8 cellular contexts compared by ENCODE assay signal in genomic region chr7:55951637-55952351, GRCh38. TPM values are rescaled to one million over a fixed set of nuclear protein-coding genes. Genes with fewer than 3 reads are reported as not detected.
DNase-seq lines count a peak whose midpoint lies in the region; ATAC-seq and TF ChIP-seq lines count a peak whose summit lies in the region.

Gene MRPS17 (plus strand): TSS chr7:55951877. CDS start chr7:55953196, 1,319 bp downstream.

- H3K9me3 ChIP-seq in DOHH2 (ENCODE audit: control insufficient read depth, insufficient read depth, low read length), result no peaks in the 10 kb centered on the region
- H3K9me3 ChIP-seq in Karpas-422 (ENCODE audit: low read length), result no peaks in the 10 kb centered on the region

- H3K36me3 ChIP-seq in DOHH2 (ENCODE audit: control insufficient read depth, low read length) (peaks cover 40% of the 10 kb centered on the region), Karpas-422 (ENCODE audit: insufficient read depth, low read length) (peaks cover 7% of the 10 kb centered on the region; the same call in 1 of the 2 replicates)

- peaks cover 6% of the 10 kb centered on the region; the same call in 1 of the 2 replicates for H4K20me1 ChIP-seq in DOHH2 (ENCODE audit: control insufficient read depth, insufficient read depth, low read depth, low read length)
- no peaks in the 10 kb centered on the region for H4K20me1 ChIP-seq in Karpas-422 (ENCODE audit: insufficient read depth, low read depth, low read length)

- H3K79me2 ChIP-seq in DOHH2 (ENCODE audit: control insufficient read depth, low read length), result peaks cover 31% of the 10 kb centered on the region
- H3K79me2 ChIP-seq in Karpas-422 (ENCODE audit: low read length), result peaks cover 23% of the 10 kb centered on the region

- H3F3A ChIP-seq in DOHH2 (ENCODE audit: control insufficient read depth, insufficient read depth), result no peaks in the 10 kb centered on the region

- H2AFZ ChIP-seq in Karpas-422 (ENCODE audit: low read length), result peak within 1 kb of the TSS; percentile 77

- peak within 1 kb of the TSS; percentile 92 for H3K4me3 Mint-ChIP-seq in activated T-helper 1 cell treated with anti-CD3 and anti-CD28 coated beads, Interleukin-12 subunit alpha, Interleukin-12 subunit beta, Interleukin-2, Interleukin-4 antibody, amounts not matched to agents 30 ng/mL and 10 ng/mL and 1 ng/mL, durations not matched to agents 14 hours and 24 hours and 36 hours
- peak within 1 kb of the TSS; percentile 90 to 99 (median 98) for H3K4me3 Mint-ChIP-seq in naive B cell
- H3K4me3 Mint-ChIP-seq in stimulated activated memory B cell treated with anti-CD40 and anti-IgM and Interleukin-4, amounts not matched to agents 10 μg/mL and 1 μg/mL and 100 μg/mL, for 72 hours, result peak within 1 kb of the TSS; percentile 88

- no peaks in the 10 kb centered on the region for H3K27me3 Mint-ChIP-seq in activated T-helper 1 cell treated with anti-CD3 and anti-CD28 coated beads, Interleukin-12 subunit alpha, Interleukin-12 subunit beta, Interleukin-2, Interleukin-4 antibody, amounts not matched to agents 30 ng/mL and 10 ng/mL and 1 ng/mL, durations not matched to agents 14 hours and 24 hours and 36 hours (ENCODE audit: insufficient read depth)
- no peaks in the 10 kb centered on the region for H3K27me3 Mint-ChIP-seq in naive B cell
- no peaks in the 10 kb centered on the region for H3K27me3 Mint-ChIP-seq in stimulated activated memory B cell treated with anti-CD40 and anti-IgM and Interleukin-4, amounts not matched to agents 10 μg/mL and 1 μg/mL and 100 μg/mL, for 72 hours

- H3K27me3 ChIP-seq in DOHH2 (ENCODE audit: control insufficient read depth, low read length) (no peaks in the 10 kb centered on the region), Karpas-422 (ENCODE audit: low read length) (no peaks in the 10 kb centered on the region)

- peak; percentile 100 for ATAC-seq in GM21825 (IDR thresholded peaks at IDR 0.05; ENCODE audit: unreplicated experiment)
- peak; percentile 99 to 100 for ATAC-seq in naive B cell (ENCODE audit: low read depth in 2 of 2)
- peak; percentile 100 for ATAC-seq in stimulated activated memory B cell treated with anti-CD40 and anti-IgM and Interleukin-4, amounts not matched to agents 10 μg/mL and 1 μg/mL and 100 μg/mL, for 72 hours

- no peaks in the 10 kb centered on the region for H3K9me2 ChIP-seq in DOHH2 (replicated peaks; ENCODE audit: control insufficient read depth, low read length)
- H3K9me2 ChIP-seq in Karpas-422 (replicated peaks; ENCODE audit: insufficient read depth, low read length), result no peaks in the 10 kb centered on the region

- H3K27ac ChIP-seq in DOHH2 (ENCODE audit: low read depth, low read length) (0 out of 2 replicates have a peak within 1 kb of the TSS, but pooled peaks have one; percentile 3), Karpas-422 (ENCODE audit: low read length) (no peak within 1 kb of the TSS)

- peaks cover 10% of the 10 kb centered on the region for H3K4me1 ChIP-seq in DOHH2 (ENCODE audit: control insufficient read depth, low read length)
- H3K4me1 ChIP-seq in Karpas-422 (ENCODE audit: low read length), result peaks cover 9% of the 10 kb centered on the region

- peaks cover 24% of the 10 kb centered on the region for H3K36me3 Mint-ChIP-seq in activated T-helper 1 cell treated with anti-CD3 and anti-CD28 coated beads, Interleukin-12 subunit alpha, Interleukin-12 subunit beta, Interleukin-2, Interleukin-4 antibody, amounts not matched to agents 30 ng/mL and 10 ng/mL and 1 ng/mL, durations not matched to agents 14 hours and 24 hours and 36 hours (ENCODE audit: low read depth)
- peaks cover 0 to 7% of the 10 kb centered on the region in 2 donors for H3K36me3 Mint-ChIP-seq in naive B cell
- peaks cover 24% of the 10 kb centered on the region for H3K36me3 Mint-ChIP-seq in stimulated activated memory B cell treated with anti-CD40 and anti-IgM and Interleukin-4, amounts not matched to agents 10 μg/mL and 1 μg/mL and 100 μg/mL, for 72 hours

- H3K9ac ChIP-seq in Karpas-422 (ENCODE audit: low read length), result peak within 1 kb of the TSS; percentile 99

- H3K4me3 ChIP-seq in DOHH2 (ENCODE audit: low read length), result peak within 1 kb of the TSS; percentile 97
- peak within 1 kb of the TSS; percentile 100 for H3K4me3 ChIP-seq in Karpas-422 (ENCODE audit: low read length)

- DNase-seq in Karpas-422 (peak; percentile 96), RPMI7951 (ENCODE audit: low read depth) (peak; percentile 87), fibroblast of gingiva (ENCODE audit: low read depth) (peak; percentile 75), naive B cell (peak; percentile 95)
- DNase-seq in activated T-helper 1 cell treated with anti-CD3 and anti-CD28 coated beads, Interleukin-12 subunit alpha, Interleukin-12 subunit beta, Interleukin-2, Interleukin-4 antibody, amounts not matched to agents 30 ng/mL and 10 ng/mL and 1 ng/mL, durations not matched to agents 14 hours and 24 hours and 36 hours (ENCODE audit: low spot score), result peak; percentile 92

- H3K27ac Mint-ChIP-seq in activated T-helper 1 cell treated with anti-CD3 and anti-CD28 coated beads, Interleukin-12 subunit alpha, Interleukin-12 subunit beta, Interleukin-2, Interleukin-4 antibody, amounts not matched to agents 30 ng/mL and 10 ng/mL and 1 ng/mL, durations not matched to agents 14 hours and 24 hours and 36 hours, result peak within 1 kb of the TSS; percentile 92
- H3K27ac Mint-ChIP-seq in naive B cell, result peak within 1 kb of the TSS; percentile 96 to 99 (median 98)
- peak within 1 kb of the TSS; percentile 94 for H3K27ac Mint-ChIP-seq in stimulated activated memory B cell treated with anti-CD40 and anti-IgM and Interleukin-4, amounts not matched to agents 10 μg/mL and 1 μg/mL and 100 μg/mL, for 72 hours

- peaks cover 10% of the 10 kb centered on the region for H3K4me1 Mint-ChIP-seq in activated T-helper 1 cell treated with anti-CD3 and anti-CD28 coated beads, Interleukin-12 subunit alpha, Interleukin-12 subunit beta, Interleukin-2, Interleukin-4 antibody, amounts not matched to agents 30 ng/mL and 10 ng/mL and 1 ng/mL, durations not matched to agents 14 hours and 24 hours and 36 hours (ENCODE audit: low read depth)
- peaks cover 16 to 27% (median 21%) of the 10 kb centered on the region in 3 donors for H3K4me1 Mint-ChIP-seq in naive B cell
- H3K4me1 Mint-ChIP-seq in stimulated activated memory B cell treated with anti-CD40 and anti-IgM and Interleukin-4, amounts not matched to agents 10 μg/mL and 1 μg/mL and 100 μg/mL, for 72 hours, result peaks cover 14% of the 10 kb centered on the region

- H3K4me2 ChIP-seq in DOHH2 (ENCODE audit: low read length) (peak within 1 kb of the TSS; percentile 87), Karpas-422 (ENCODE audit: low read depth, low read length, poor library complexity, severe bottlenecking) (peak within 1 kb of the TSS; percentile 98)

- intact Hi-C loops in activated T-helper 1 cell treated with anti-CD3 and anti-CD28 coated beads, Interleukin-12 subunit alpha, Interleukin-12 subunit beta, Interleukin-2, Interleukin-4 antibody, amounts not matched to agents 30 ng/mL and 10 ng/mL and 1 ng/mL, durations not matched to agents 14 hours and 24 hours and 36 hours (cut with micrococcal nuclease), result loop anchor here (1.0 to 5.0 kb wide), 9 partner anchors 13 to 1194 kb away; partner anchors contain the start of genes CCT6A, CHCHD2, NIPSNAP2 and PSPH

- H3K9me3 Mint-ChIP-seq in activated T-helper 1 cell treated with anti-CD3 and anti-CD28 coated beads, Interleukin-12 subunit alpha, Interleukin-12 subunit beta, Interleukin-2, Interleukin-4 antibody, amounts not matched to agents 30 ng/mL and 10 ng/mL and 1 ng/mL, durations not matched to agents 14 hours and 24 hours and 36 hours, result no peaks in the 10 kb centered on the region
- no peaks in the 10 kb centered on the region for H3K9me3 Mint-ChIP-seq in naive B cell
- peaks cover 3% of the 10 kb centered on the region for H3K9me3 Mint-ChIP-seq in stimulated activated memory B cell treated with anti-CD40 and anti-IgM and Interleukin-4, amounts not matched to agents 10 μg/mL and 1 μg/mL and 100 μg/mL, for 72 hours

- no peak for TF ChIP-seq CTCF in DOHH2 (IDR thresholded peaks at IDR 0.05; ENCODE audit: low read depth, low read length, poor library complexity, severe bottlenecking)

RNA-seq across cellular contexts. Expression of gene MRPS17, which starts in this region (rescaled TPM):
- total RNA-seq in Karpas-422 (2014; rRNA removed; shearing (Covaris generic); ENCODE audit: low replicate concordance), result 11.5 and 14.1 TPM in 2 replicates
- 29.7 and 29.9 TPM in 2 replicates for total RNA-seq in RPMI7951 (2014; rRNA removed; shearing (Covaris generic))
- 38.2 and 39.3 TPM in 2 replicates for total RNA-seq in activated T-helper 1 cell treated with anti-CD3 and anti-CD28 coated beads, Interleukin-12 subunit alpha, Interleukin-12 subunit beta, Interleukin-2, Interleukin-4 antibody, amounts not matched to agents 30 ng/mL and 10 ng/mL and 1 ng/mL, durations not matched to agents 14 hours and 24 hours and 36 hours
- 10 to 100 TPM; 10.0 to 18.1 (median 17.5) TPM for polyA plus RNA-seq in naive B cell (ENCODE audit: low read depth in 6 of 6)
